1 cellular context compared by ENCODE assay signal in genomic region chr10:2817923-2818322, GRCh38.
TF ChIP-seq lines count a peak whose summit lies in the region.

No MANE protein-coding gene starts in this region.

TF ChIP-seq in GM23338, 12 proteins besides CTCF, POLR2A, EP300 and RAD21 (continued from another document):
- no peak for TF ChIP-seq REST (IDR thresholded peaks at IDR 0.05; ENCODE audit: unreplicated experiment)
- no peak for TF ChIP-seq ETS1 (IDR thresholded peaks at IDR 0.05)
- no peak for TF ChIP-seq POLR2AphosphoS5 (IDR thresholded peaks at IDR 0.05; ENCODE audit: low read depth)
